Comparison of ENCODE assay signal across 9 cellular contexts in genomic region chr18:54873884-54874255, GRCh38.
"Had no signal": no experiment of that assay in that cellular context is flagged by ENCODE, and none has a peak within 500 bp of the region (broad histone marks: within the 10 kb centered on the region; RNA-seq: fewer than 3 reads in every experiment).

No MANE protein-coding gene starts in this region.

- H3K4me3 Mint-ChIP-seq: activated naive CD4-positive, alpha-beta T cell treated with anti-CD3 and anti-CD28 coated beads, Interleukin-2, amount 10 ng/mL, durations not matched to agents 7 days and 5 days had no signal

- H3K9me3 ChIP-seq: tibial artery had no signal

- H3K27me3 Mint-ChIP-seq: activated naive CD4-positive, alpha-beta T cell treated with anti-CD3 and anti-CD28 coated beads, Interleukin-2, amount 10 ng/mL, durations not matched to agents 7 days and 5 days had no signal

- DNase-seq: activated naive CD4-positive, alpha-beta T cell treated with anti-CD3 and anti-CD28 coated beads, Interleukin-2, amount 10 ng/mL, durations not matched to agents 7 days and 5 days; caudate nucleus; effector CD8-positive, alpha-beta T cell; mesendoderm; tibial artery had no signal

- H3K36me3 ChIP-seq: tibial artery had no signal

- H3K27ac Mint-ChIP-seq: activated naive CD4-positive, alpha-beta T cell treated with anti-CD3 and anti-CD28 coated beads, Interleukin-2, amount 10 ng/mL, durations not matched to agents 7 days and 5 days; activated T-helper 2 cell treated with anti-CD3 and anti-CD28 coated beads, Interferon-gamma antibody, Interleukin-2, Interleukin-4, amounts not matched to agents 10 μg/mL and 5 μg/mL and 100 μg/mL, durations not matched to agents 14 hours and 24 hours and 36 hours had no signal

- ATAC-seq: activated CD4-positive, CD25-positive, alpha-beta regulatory T cell treated with anti-CD3 and anti-CD28 coated beads, Interleukin-2, amount 50 U/mL, for 24 hours had no signal

- H3K9me3 Mint-ChIP-seq: activated naive CD4-positive, alpha-beta T cell treated with anti-CD3 and anti-CD28 coated beads, Interleukin-2, amount 10 ng/mL, durations not matched to agents 7 days and 5 days; activated T-helper 2 cell treated with anti-CD3 and anti-CD28 coated beads, Interferon-gamma antibody, Interleukin-2, Interleukin-4, amounts not matched to agents 10 μg/mL and 5 μg/mL and 100 μg/mL, durations not matched to agents 14 hours and 24 hours and 36 hours had no signal

- H3K27ac ChIP-seq: coronary artery, skin epidermis, tibial artery had no signal

- H3K4me3 ChIP-seq: coronary artery, skin epidermis, tibial artery had no signal

- H3K36me3 Mint-ChIP-seq: activated naive CD4-positive, alpha-beta T cell treated with anti-CD3 and anti-CD28 coated beads, Interleukin-2, amount 10 ng/mL, durations not matched to agents 7 days and 5 days had no signal

- H3K27me3 ChIP-seq: tibial artery had no signal

- H3K4me1 ChIP-seq: tibial artery had no signal
